Comparison of ENCODE assay signal across 8 cellular contexts in genomic region chr5:111143910-111144309, GRCh38. TPM values are rescaled to one million over a fixed set of nuclear protein-coding genes. Genes with fewer than 3 reads are reported as not detected.
DNase-seq lines count a peak whose midpoint lies in the region; ATAC-seq lines count a peak whose summit lies in the region.

No MANE protein-coding gene starts in this region.

- H3K27me3 Mint-ChIP-seq in immature natural killer cell (ENCODE audit: low read depth in 3 of 3) = peaks cover 0 to 2% (median 1%) of the 10 kb centered on the region in 3 donors

- DNase-seq in T1000 (lab: John Stamatoyannopoulos, UW) (peak; percentile 70), myocyte (ENCODE audit: low read depth) (peak; percentile 98), NOMO-1 (lab: John Stamatoyannopoulos, UW; ENCODE audit: unreplicated experiment in 2 of 2) (no peak), DMS79 (lab: John Stamatoyannopoulos, UW) (no peak), immature natural killer cell (no peak)
- DNase-seq in activated CD8-positive, alpha-beta memory T cell treated with anti-CD3 and anti-CD28 coated beads, Interleukin-2, amount 50 U/mL, for 48 hours = no peak

- H3K4me3 Mint-ChIP-seq in immature natural killer cell = no peak overlapping the region

- H3K9me3 Mint-ChIP-seq in immature natural killer cell = no peaks in the 10 kb centered on the region

- no peaks in the 10 kb centered on the region for H3K36me3 Mint-ChIP-seq in immature natural killer cell

- no peaks in the 10 kb centered on the region for H3K4me1 Mint-ChIP-seq in immature natural killer cell

- ATAC-seq in GM18502 (IDR thresholded peaks at IDR 0.05; ENCODE audit: poor library complexity, unreplicated experiment) = peak; percentile 51
- peak; percentile 21 for ATAC-seq in HG02763 (IDR thresholded peaks at IDR 0.05; ENCODE audit: unreplicated experiment)

- H3K27ac Mint-ChIP-seq in immature natural killer cell = no peak overlapping the region

RNA-seq across cellular contexts. Expression of gene WDR36, which starts 51.8 kb away (rescaled TPM):
- 38.2 and 41.8 TPM in 2 replicates for total RNA-seq in myocyte
- polyA plus RNA-seq in myocyte (2012) = 6.8 TPM
- 10 to 100 TPM; 10.2 to 25.7 (median 15.2) TPM for polyA plus RNA-seq in immature natural killer cell

Comparison
In these comparisons a context has a peak if more than half of its experiments do, and no peak if none do; other contexts are left out.
1. DNase-seq: peak in T1000 (single experiment) and myocyte (single experiment); none in NOMO-1 (0 of 2), DMS79 (single experiment), activated CD8-positive, alpha-beta memory T cell treated with anti-CD3 and anti-CD28 coated beads, Interleukin-2, amount 50 U/mL, for 48 hours (single experiment) and immature natural killer cell (0 of 3).